Comparison of ENCODE assay signal across 16 cellular contexts in genomic region chr7:50660830-50661175, GRCh38.
DNase-seq lines count a peak whose midpoint lies in the region; ATAC-seq and TF ChIP-seq lines count a peak whose summit lies in the region.
"Had no signal": no experiment of that assay in that cellular context is flagged by ENCODE, and none has a peak within 500 bp of the region (broad histone marks: within the 10 kb centered on the region; RNA-seq: fewer than 3 reads in every experiment).

No MANE protein-coding gene starts in this region.

- peaks cover 4% of the 10 kb centered on the region for H3K36me3 Mint-ChIP-seq in activated CD8-positive, alpha-beta T cell treated with anti-CD3 and anti-CD28 coated beads, Interleukin-2, amount 10 ng/mL, durations not matched to agents 7 days and 5 days (ENCODE audit: low read depth)
- H3K36me3 Mint-ChIP-seq in activated CD8-positive, alpha-beta T cell treated with anti-CD3 and anti-CD28 coated beads for 36 hours (ENCODE audit: low read depth) = peaks cover 2% of the 10 kb centered on the region
- H3K36me3 Mint-ChIP-seq in CD4-positive, alpha-beta memory T cell = no peaks in the 10 kb centered on the region

- intact Hi-C loops in activated CD8-positive, alpha-beta T cell treated with anti-CD3 and anti-CD28 coated beads for 36 hours (cut with micrococcal nuclease) = no loop called here
- intact Hi-C loops in CD4-positive, alpha-beta memory T cell (cut with micrococcal nuclease) = loop anchor here (5.0 kb wide), 1 partner anchor 49 kb away; no protein-coding TSS in a partner anchor

- DNase-seq in activated CD8-positive, alpha-beta T cell treated with anti-CD3 and anti-CD28 coated beads, Interleukin-2, amount 10 ng/mL, durations not matched to agents 7 days and 5 days = no peak
- DNase-seq in activated CD8-positive, alpha-beta T cell treated with anti-CD3 and anti-CD28 coated beads for 36 hours = no peak
- no peak for DNase-seq in CD4-positive, alpha-beta memory T cell
- peak; percentile 12 for DNase-seq in coronary artery (ENCODE audit: low spot score)
- DNase-seq in effector CD4-positive, alpha-beta T cell = no peak
- DNase-seq in central memory CD4-positive, alpha-beta T cell = no peak
- no peak for DNase-seq in dermis blood vessel endothelial cell
- DNase-seq: cerebellar nuclear complex, mammary epithelial cell, NCI-H1436 treated with DMSO at 0.1 percent for 48 hours, NCI-H82, nephron progenitor cell had no signal

- H3K4me1 Mint-ChIP-seq in activated CD8-positive, alpha-beta T cell treated with anti-CD3 and anti-CD28 coated beads, Interleukin-2, amount 10 ng/mL, durations not matched to agents 7 days and 5 days (ENCODE audit: low read depth) = peaks cover 83% of the 10 kb centered on the region
- peaks cover 54% of the 10 kb centered on the region for H3K4me1 Mint-ChIP-seq in activated CD8-positive, alpha-beta T cell treated with anti-CD3 and anti-CD28 coated beads for 36 hours (ENCODE audit: low read depth)
- peaks cover 47 to 71% (median 55%) of the 10 kb centered on the region in 4 donors for H3K4me1 Mint-ChIP-seq in CD4-positive, alpha-beta memory T cell

- no peaks in the 10 kb centered on the region for H3K36me3 ChIP-seq in CD4-positive, alpha-beta memory T cell (ENCODE audit: insufficient read depth, low read length)
- no peaks in the 10 kb centered on the region for H3K36me3 ChIP-seq in neutrophil
- H3K36me3 ChIP-seq: thoracic aorta had no signal

- peak overlapping the region; percentile 96 for H3K27ac Mint-ChIP-seq in activated CD8-positive, alpha-beta T cell treated with anti-CD3 and anti-CD28 coated beads, Interleukin-2, amount 10 ng/mL, durations not matched to agents 7 days and 5 days
- H3K27ac Mint-ChIP-seq in activated CD8-positive, alpha-beta T cell treated with anti-CD3 and anti-CD28 coated beads for 36 hours = no peak overlapping the region
- peak overlapping the region in 6 of 7 donors; percentile 8 to 95 (median 69) for H3K27ac Mint-ChIP-seq in CD4-positive, alpha-beta memory T cell
- H3K27ac Mint-ChIP-seq: nephron progenitor cell had no signal

- ATAC-seq in activated CD8-positive, alpha-beta T cell treated with anti-CD3 and anti-CD28 coated beads, Interleukin-2, amount 10 ng/mL, durations not matched to agents 7 days and 5 days = no peak
- no peak for ATAC-seq in activated CD8-positive, alpha-beta T cell treated with anti-CD3 and anti-CD28 coated beads for 36 hours

- no peaks in the 10 kb centered on the region for H3K27me3 ChIP-seq in CD4-positive, alpha-beta memory T cell (ENCODE audit: insufficient read depth, low read length)
- H3K27me3 ChIP-seq in neutrophil = no peaks in the 10 kb centered on the region
- H3K27me3 ChIP-seq: Peyer's patch had no signal

- H3K9me3 ChIP-seq in CD4-positive, alpha-beta memory T cell (ENCODE audit: control insufficient read depth in 1 of 2, low read length in 2 of 2) = no peaks in the 10 kb centered on the region
- no peaks in the 10 kb centered on the region for H3K9me3 ChIP-seq in neutrophil
- H3K9me3 ChIP-seq: Peyer's patch, thoracic aorta had no signal

- POLR2A ChIA-PET in activated CD8-positive, alpha-beta T cell treated with anti-CD3 and anti-CD28 coated beads, Interleukin-2, amount 10 ng/mL, durations not matched to agents 7 days and 5 days (lab: Charles Lee) = no interaction called here
- POLR2A ChIA-PET in activated CD8-positive, alpha-beta T cell treated with anti-CD3 and anti-CD28 coated beads for 36 hours (lab: Charles Lee) = no interaction called here
- POLR2A ChIA-PET in CD4-positive, alpha-beta memory T cell (lab: Charles Lee; ENCODE audit: partially characterized antibody) = interaction anchor here (1.0 to 3.0 kb wide), 8 partner anchors 9 to 592 kb away, joined by 3 to 11 read pairs (median 5); no protein-coding TSS in a partner anchor

- peaks cover 62% of the 10 kb centered on the region for H3K4me1 ChIP-seq in CD4-positive, alpha-beta memory T cell (ENCODE audit: insufficient read depth, low read length)
- peaks cover 45 to 61% of the 10 kb centered on the region in 2 experiments for H3K4me1 ChIP-seq in neutrophil (ENCODE audit: control insufficient read depth in 1 of 2, insufficient read depth in 1 of 2, low read depth in 1 of 2, low read length in 1 of 2)

- TF ChIP-seq CTCF in activated CD8-positive, alpha-beta T cell treated with anti-CD3 and anti-CD28 coated beads for 36 hours (IDR thresholded peaks at IDR 0.05) = no peak
- TF ChIP-seq CTCF in coronary artery (IDR thresholded peaks at IDR 0.05) (no peak), neutrophil (IDR thresholded peaks at IDR 0.05) (no peak)

- CTCF ChIA-PET in activated CD8-positive, alpha-beta T cell treated with anti-CD3 and anti-CD28 coated beads, Interleukin-2, amount 10 ng/mL, durations not matched to agents 7 days and 5 days (lab: Charles Lee) = interaction anchor here (0.7 to 6.2 kb wide), 8 partner anchors 18 to 193 kb away, joined by 3 to 30 read pairs (median 4); no protein-coding TSS in a partner anchor
- CTCF ChIA-PET in activated CD8-positive, alpha-beta T cell treated with anti-CD3 and anti-CD28 coated beads for 36 hours (lab: Charles Lee) = interaction anchor here (1.0 to 1.1 kb wide), 2 partner anchors 27 to 192 kb away, joined by 3 to 6 read pairs; no protein-coding TSS in a partner anchor
- CTCF ChIA-PET in CD4-positive, alpha-beta memory T cell (lab: Charles Lee; ENCODE audit: partially characterized antibody) = interaction anchor here (0.9 to 4.2 kb wide), 7 partner anchors 10 to 192 kb away, joined by 3 to 31 read pairs (median 5); no protein-coding TSS in a partner anchor

- peak overlapping the region; percentile 75 for H3K4me3 Mint-ChIP-seq in activated CD8-positive, alpha-beta T cell treated with anti-CD3 and anti-CD28 coated beads, Interleukin-2, amount 10 ng/mL, durations not matched to agents 7 days and 5 days
- no peak overlapping the region for H3K4me3 Mint-ChIP-seq in activated CD8-positive, alpha-beta T cell treated with anti-CD3 and anti-CD28 coated beads for 36 hours
- H3K4me3 Mint-ChIP-seq in CD4-positive, alpha-beta memory T cell = peak overlapping the region; percentile 82 to 95 (median 92)
- H3K4me3 Mint-ChIP-seq: nephron progenitor cell had no signal

- peaks cover under 1% of the 10 kb centered on the region for H3K27me3 Mint-ChIP-seq in activated CD8-positive, alpha-beta T cell treated with anti-CD3 and anti-CD28 coated beads, Interleukin-2, amount 10 ng/mL, durations not matched to agents 7 days and 5 days (ENCODE audit: low read depth)
- H3K27me3 Mint-ChIP-seq in activated CD8-positive, alpha-beta T cell treated with anti-CD3 and anti-CD28 coated beads for 36 hours = no peaks in the 10 kb centered on the region
- no peaks in the 10 kb centered on the region for H3K27me3 Mint-ChIP-seq in CD4-positive, alpha-beta memory T cell

- H3K4me3 ChIP-seq in CD4-positive, alpha-beta memory T cell (ENCODE audit: low read length in 2 of 2) = peak overlapping the region in 1 of 2 donors; percentile 54
- H3K4me3 ChIP-seq in coronary artery = no peak overlapping the region
- H3K4me3 ChIP-seq in neutrophil (ENCODE audit: low read depth in 1 of 2, low read length in 1 of 2) = peak overlapping the region; percentile 56 to 60
- H3K4me3 ChIP-seq: SK-N-MC had no signal

- H3K9me3 Mint-ChIP-seq in activated CD8-positive, alpha-beta T cell treated with anti-CD3 and anti-CD28 coated beads, Interleukin-2, amount 10 ng/mL, durations not matched to agents 7 days and 5 days (ENCODE audit: insufficient read depth) = no peaks in the 10 kb centered on the region
- no peaks in the 10 kb centered on the region for H3K9me3 Mint-ChIP-seq in activated CD8-positive, alpha-beta T cell treated with anti-CD3 and anti-CD28 coated beads for 36 hours
- peaks cover 0 to 3% (median 0%) of the 10 kb centered on the region in 8 donors for H3K9me3 Mint-ChIP-seq in CD4-positive, alpha-beta memory T cell
- H3K9me3 Mint-ChIP-seq: nephron progenitor cell had no signal

- H3K27ac ChIP-seq in CD4-positive, alpha-beta memory T cell (ENCODE audit: low read depth, low read length) = no peak overlapping the region
- H3K27ac ChIP-seq in coronary artery = no peak overlapping the region
- peak overlapping the region; percentile 75 for H3K27ac ChIP-seq in neutrophil
- H3K27ac ChIP-seq: SK-N-MC, thoracic aorta had no signal
